In the genomic region with DNA sequence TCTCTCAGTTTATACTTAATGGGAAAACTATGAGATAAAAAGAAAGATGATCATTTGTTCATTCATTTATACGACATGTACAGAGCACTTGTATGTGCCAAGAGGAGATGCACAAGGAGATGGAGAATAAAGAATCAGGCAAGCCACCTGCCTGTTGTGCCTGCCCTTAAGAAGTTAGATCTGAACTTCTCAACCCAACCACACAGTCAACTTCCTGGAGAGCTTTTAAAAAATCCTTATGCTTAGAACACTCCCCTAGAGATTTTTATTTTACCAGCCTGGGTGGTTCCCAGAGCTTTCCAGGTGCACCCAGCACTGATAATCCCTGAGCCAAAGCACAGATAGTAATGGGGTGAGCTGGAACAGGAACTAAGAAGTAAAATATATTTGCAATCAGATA, we compare ENCODE assay signal across 10 cellular contexts. TPM values are rescaled to one million over a fixed set of nuclear protein-coding genes. Genes with fewer than 3 reads are reported as not detected.
"Had no signal": no experiment of that assay in that cellular context is flagged by ENCODE, and none has a peak within 500 bp of the region (broad histone marks: within the 10 kb centered on the region; RNA-seq: fewer than 3 reads in every experiment).

No MANE protein-coding gene starts in this region.

- H3K4me3 ChIP-seq: K562 had no signal

- H3K27ac Mint-ChIP-seq: IgD-negative memory B cell had no signal

- DNase-seq: IMR-90, KBM-7, KG1 had no signal

- H3K36me3 Mint-ChIP-seq: IgD-negative memory B cell had no signal

- H3K9ac ChIP-seq: KMS-11 had no signal

- ATAC-seq: HepG2, K562 had no signal

- H3K27ac ChIP-seq: HL-60, KMS-11 had no signal

- H3K9me3 Mint-ChIP-seq: IgD-negative memory B cell had no signal

- H3K4me3 Mint-ChIP-seq: IgD-negative memory B cell had no signal

- H3K4me2 ChIP-seq: KMS-11 had no signal

RNA-seq across cellular contexts. Expression of gene AKAIN1, which starts 18.5 kb away (rescaled TPM):
- total RNA-seq: HepG2, HT-29, HT1080, IMR-90, K562 had no signal
